16 cellular contexts compared by ENCODE assay signal in the genomic region with DNA sequence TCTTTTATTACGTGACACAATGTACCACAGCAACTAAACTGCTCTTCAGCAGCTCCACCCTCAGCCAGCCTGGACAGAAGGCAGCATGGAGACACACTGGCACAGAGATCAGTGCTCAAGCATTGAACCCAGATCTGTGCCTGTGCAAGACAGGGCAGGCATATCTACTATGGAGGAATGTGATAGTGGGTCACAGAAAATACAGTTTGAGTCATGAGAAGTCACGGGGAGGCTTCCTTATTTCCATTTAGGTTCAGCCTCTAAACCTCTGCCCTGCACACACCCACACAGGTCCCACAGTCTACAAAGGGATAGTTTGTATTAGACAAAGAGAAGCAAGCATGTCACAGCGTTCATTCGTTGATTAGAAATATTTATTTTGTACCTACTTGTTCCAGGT.
DNase-seq lines count a peak whose midpoint lies in the region; ATAC-seq and TF ChIP-seq lines count a peak whose summit lies in the region.
"Had no signal": no experiment of that assay in that cellular context is flagged by ENCODE, and none has a peak within 500 bp of the region (broad histone marks: within the 10 kb centered on the region; RNA-seq: fewer than 3 reads in every experiment).

No MANE protein-coding gene starts in this region.

- peak overlapping the region; percentile 26 for H3K27ac ChIP-seq in epithelial cell of prostate

- TF ChIP-seq CTCF in GM10266 (IDR thresholded peaks at IDR 0.05; ENCODE audit: control insufficient read depth, insufficient read depth, low read depth, missing control alignments) (no peak), osteocyte (IDR thresholded peaks at IDR 0.05) (no peak)

- H3K27ac Mint-ChIP-seq in osteocyte (ENCODE audit: unreplicated experiment), result no peak overlapping the region
- H3K27ac Mint-ChIP-seq: progenitor cell of endocrine pancreas had no signal

- intact Hi-C loops in posterior vena cava (cut with DNase I), result no loop called here

- peak; percentile 27 for DNase-seq in GM10266 (ENCODE audit: extremely low spot score)
- peak; percentile 69 for DNase-seq in epithelial cell of prostate (ENCODE audit: low read depth, low spot score)
- no peak for DNase-seq in DMS114 treated with DMSO at 0.1 percent for 48 hours (lab: John Stamatoyannopoulos, UW; ENCODE audit: unreplicated experiment)
- DNase-seq in posterior vena cava (ENCODE audit: low spot score), result no peak
- DNase-seq in mucosa of gallbladder (ENCODE audit: low spot score), result no peak
- DNase-seq in osteocyte (ENCODE audit: extremely low spot score, unreplicated experiment), result no peak
- DNase-seq: cerebellar nuclear complex, glutamatergic neuron, islet precursor cell, NCI-H1417 treated with DMSO at 0.1 percent for 48 hours, NCI-H526, T-helper 1 cell, trophoblast cell had no signal

- no peak overlapping the region for H3K4me3 Mint-ChIP-seq in osteocyte (ENCODE audit: unreplicated experiment)

- no peaks in the 10 kb centered on the region for H3K9me3 Mint-ChIP-seq in osteocyte (ENCODE audit: unreplicated experiment)

- H3K36me3 Mint-ChIP-seq in osteocyte (ENCODE audit: unreplicated experiment), result peaks cover 3% of the 10 kb centered on the region

- H3K4me1 Mint-ChIP-seq in osteocyte (ENCODE audit: unreplicated experiment), result no peaks in the 10 kb centered on the region

- no peaks in the 10 kb centered on the region for H3K27me3 Mint-ChIP-seq in osteocyte (ENCODE audit: unreplicated experiment)
- H3K27me3 Mint-ChIP-seq: progenitor cell of endocrine pancreas had no signal

- ATAC-seq in GM19025 (IDR thresholded peaks at IDR 0.05; ENCODE audit: low read depth, unreplicated experiment) (peak; percentile 44), HG03039 (IDR thresholded peaks at IDR 0.05; ENCODE audit: unreplicated experiment) (peak; percentile 38)

Comparison
In these comparisons a context has a peak if more than half of its experiments do, and no peak if none do; other contexts are left out.
1. DNase-seq: peak in GM10266 (single experiment) and epithelial cell of prostate (single experiment); none in DMS114 treated with DMSO at 0.1 percent for 48 hours (single experiment), posterior vena cava (single experiment), mucosa of gallbladder (single experiment) and osteocyte (single experiment).